Comparison of ENCODE assay signal across 8 cellular contexts in genomic region chr16:813204-813915, GRCh38. TPM values are rescaled to one million over a fixed set of nuclear protein-coding genes. Genes with fewer than 3 reads are reported as not detected.
DNase-seq lines count a peak whose midpoint lies in the region; ATAC-seq and TF ChIP-seq lines count a peak whose summit lies in the region.

No MANE protein-coding gene starts in this region.

- H3K9me3 Mint-ChIP-seq in naive thymus-derived CD8-positive, alpha-beta T cell = no peaks in the 10 kb centered on the region

- ATAC-seq in naive thymus-derived CD8-positive, alpha-beta T cell = peak; percentile 83 to 92
- ATAC-seq in GM19023 (IDR thresholded peaks at IDR 0.05; ENCODE audit: unreplicated experiment) (no peak), GM21390 (IDR thresholded peaks at IDR 0.05; ENCODE audit: unreplicated experiment) (no peak)

- TF ChIP-seq POLR2A in erythroblast (IDR thresholded peaks at IDR 0.05; ENCODE audit: low read length) (no peak), transverse colon (IDR thresholded peaks at IDR 0.05) (no peak)

- H3K27ac ChIP-seq in transverse colon = no peak overlapping the region

- no peaks in the 10 kb centered on the region for H3K4me1 ChIP-seq in BE2C
- H3K4me1 ChIP-seq in transverse colon = peaks cover 3 to 10% (median 4%) of the 10 kb centered on the region in 4 donors

- H3K27me3 Mint-ChIP-seq in naive thymus-derived CD8-positive, alpha-beta T cell = peaks cover 0 to 37% (median 7%) of the 10 kb centered on the region in 5 donors

- TF ChIP-seq CTCF in BE2C (IDR thresholded peaks at IDR 0.05; ENCODE audit: low read depth, low read length) (peak; percentile 64), transverse colon (IDR thresholded peaks at IDR 0.05) (peak; percentile 32 to 58 (median 45))

- H3K36me3 Mint-ChIP-seq in naive thymus-derived CD8-positive, alpha-beta T cell = no peaks in the 10 kb centered on the region

- H3K27me3 ChIP-seq in BE2C = peaks cover 31% of the 10 kb centered on the region
- peaks cover 65% of the 10 kb centered on the region for H3K27me3 ChIP-seq in transverse colon

- intact Hi-C loops in transverse colon (cut with DNase I; ENCODE audit: low total_unique reads) = no loop called here

- H3K4me1 Mint-ChIP-seq in naive thymus-derived CD8-positive, alpha-beta T cell = peaks cover 0 to 12% (median 12%) of the 10 kb centered on the region in 4 donors

- POLR2A ChIA-PET in naive thymus-derived CD8-positive, alpha-beta T cell (lab: Charles Lee) = no interaction called here

- DNase-seq in BE2C (peak; percentile 74), erythroblast (lab: John Stamatoyannopoulos, UW) (peak; percentile 32 to 41), transverse colon (peak; percentile 37)
- peak; percentile 86 for DNase-seq in activated CD8-positive, alpha-beta memory T cell treated with anti-CD3 and anti-CD28 coated beads for 24 hours
- DNase-seq in naive thymus-derived CD8-positive, alpha-beta T cell = peak in 9 of 10 donors; percentile 16 to 54 (median 51)

- no peaks in the 10 kb centered on the region for H3K36me3 ChIP-seq in BE2C
- no peaks in the 10 kb centered on the region for H3K36me3 ChIP-seq in transverse colon

- in situ Hi-C loops in transverse colon (cut with MboI; ENCODE audit: low pct_ligation_motif_present in 1 of 4, low pct_unique_long_range_greater_than_20kb in 1 of 4, low sequenced_read_pairs in 3 of 4) = loop anchor here in 2 of 4 donors (25.0 kb wide), 1 partner anchor 249 kb away; the partner anchor contains the start of gene SSTR5 (in 2 of the 2)

- no peak for TF ChIP-seq EP300 in Ishikawa (IDR thresholded peaks at IDR 0.05; ENCODE audit: borderline replicate concordance)
- no peak for TF ChIP-seq EP300 in transverse colon (IDR thresholded peaks at IDR 0.05; ENCODE audit: low read depth)

- peak; percentile 82 for TF ChIP-seq RAD21 in Ishikawa (IDR thresholded peaks at IDR 0.05; ENCODE audit: low read depth)

- H3K27ac Mint-ChIP-seq in naive thymus-derived CD8-positive, alpha-beta T cell = no peak overlapping the region

- no peak overlapping the region for H3K4me3 ChIP-seq in BE2C (ENCODE audit: low read depth, low read length)
- H3K4me3 ChIP-seq in transverse colon = no peak overlapping the region

- 23% methylated on average over 50 of the region's 67 CpGs; no CpG with 5 or more reads in 1 of the 2 donors for WGBS in transverse colon (ENCODE audit: low coverage in 1 of 2), 2 donors

- H3K4me3 Mint-ChIP-seq in naive thymus-derived CD8-positive, alpha-beta T cell = peak overlapping the region in 6 of 10 donors; percentile 31 to 78 (median 57)

- H3K9me3 ChIP-seq in BE2C (no peaks in the 10 kb centered on the region), transverse colon (no peaks in the 10 kb centered on the region)

TF ChIP-seq in Ishikawa, 13 proteins besides CTCF, POLR2A, EP300 and RAD21:
- TF ChIP-seq FOXM1 (IDR thresholded peaks at IDR 0.05; ENCODE audit: borderline replicate concordance, low read depth) = no peak
- TF ChIP-seq, protein P1, sequence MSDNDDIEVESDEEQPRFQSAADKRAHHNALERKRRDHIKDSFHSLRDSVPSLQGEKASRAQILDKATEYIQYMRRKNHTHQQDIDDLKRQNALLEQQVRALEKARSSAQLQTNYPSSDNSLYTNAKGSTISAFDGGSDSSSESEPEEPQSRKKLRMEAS (IDR thresholded peaks at IDR 0.05) = no peak
- no peak for TF ChIP-seq ZBTB7A (IDR thresholded peaks at IDR 0.05; ENCODE audit: low read depth)
TF ChIP-seq in Ishikawa: peak in this region for 0.

RNA-seq across cellular contexts. Expression of gene GNG13, which starts 12.8 kb away (rescaled TPM):
- 8.5 TPM for polyA plus RNA-seq in BE2C (2012; ENCODE audit: insufficient read depth, insufficient read length, low read depth)
- total RNA-seq in naive thymus-derived CD8-positive, alpha-beta T cell = not detected
- not detected for polyA plus RNA-seq in naive thymus-derived CD8-positive, alpha-beta T cell
- total RNA-seq in transverse colon = under 1 TPM in 1 of 4 donors, not detected in 3; 0.48 TPM

RNA-seq across cellular contexts. Expression of gene CHTF18, which starts 24.9 kb away (rescaled TPM):
- 79.5 TPM for polyA plus RNA-seq in BE2C (2012; ENCODE audit: insufficient read depth, insufficient read length, low read depth)
- total RNA-seq in naive thymus-derived CD8-positive, alpha-beta T cell = 10 to 100 TPM; 47.8 to 54.3 TPM
- 1 to 10 TPM; 3.5 to 4.3 (median 4.0) TPM for polyA plus RNA-seq in naive thymus-derived CD8-positive, alpha-beta T cell
- total RNA-seq in transverse colon = 10 to 100 TPM in 2 of 4 donors, 1 to 10 TPM in 2; 4.6 to 33.4 (median 12.9) TPM

RNA-seq across cellular contexts. Expression of gene RPUSD1, which starts 25.2 kb away (rescaled TPM):
- 152 TPM for polyA plus RNA-seq in BE2C (2012; ENCODE audit: insufficient read depth, insufficient read length, low read depth)
- total RNA-seq in naive thymus-derived CD8-positive, alpha-beta T cell = 10 to 100 TPM; 27.7 to 29.1 TPM
- 10 to 100 TPM; 19.7 to 32.2 (median 22.0) TPM for polyA plus RNA-seq in naive thymus-derived CD8-positive, alpha-beta T cell
- total RNA-seq in transverse colon = 10 to 100 TPM; 16.1 to 71.4 (median 24.8) TPM

RNA-seq across cellular contexts. Expression of gene MSLN, which starts 52.8 kb away (rescaled TPM):
- not detected for polyA plus RNA-seq in BE2C (2012; ENCODE audit: insufficient read depth, insufficient read length, low read depth)
- total RNA-seq in naive thymus-derived CD8-positive, alpha-beta T cell = not detected
- polyA plus RNA-seq in naive thymus-derived CD8-positive, alpha-beta T cell = not detected
- 10 to 100 TPM in 2 of 4 donors, 1 to 10 TPM in 1, not detected in 1; 4.9 to 21.2 (median 10.3) TPM for total RNA-seq in transverse colon

Comparison
In these comparisons a context has a peak if more than half of its experiments do, and no peak if none do; other contexts are left out.
1. ATAC-seq: peak in naive thymus-derived CD8-positive, alpha-beta T cell (2 of 2); none in GM19023 (single experiment) and GM21390 (single experiment).
2. Peak in every context shown above with its lines, with median percentiles within 50 percentile points of each other: DNase-seq.